In the genomic region with DNA sequence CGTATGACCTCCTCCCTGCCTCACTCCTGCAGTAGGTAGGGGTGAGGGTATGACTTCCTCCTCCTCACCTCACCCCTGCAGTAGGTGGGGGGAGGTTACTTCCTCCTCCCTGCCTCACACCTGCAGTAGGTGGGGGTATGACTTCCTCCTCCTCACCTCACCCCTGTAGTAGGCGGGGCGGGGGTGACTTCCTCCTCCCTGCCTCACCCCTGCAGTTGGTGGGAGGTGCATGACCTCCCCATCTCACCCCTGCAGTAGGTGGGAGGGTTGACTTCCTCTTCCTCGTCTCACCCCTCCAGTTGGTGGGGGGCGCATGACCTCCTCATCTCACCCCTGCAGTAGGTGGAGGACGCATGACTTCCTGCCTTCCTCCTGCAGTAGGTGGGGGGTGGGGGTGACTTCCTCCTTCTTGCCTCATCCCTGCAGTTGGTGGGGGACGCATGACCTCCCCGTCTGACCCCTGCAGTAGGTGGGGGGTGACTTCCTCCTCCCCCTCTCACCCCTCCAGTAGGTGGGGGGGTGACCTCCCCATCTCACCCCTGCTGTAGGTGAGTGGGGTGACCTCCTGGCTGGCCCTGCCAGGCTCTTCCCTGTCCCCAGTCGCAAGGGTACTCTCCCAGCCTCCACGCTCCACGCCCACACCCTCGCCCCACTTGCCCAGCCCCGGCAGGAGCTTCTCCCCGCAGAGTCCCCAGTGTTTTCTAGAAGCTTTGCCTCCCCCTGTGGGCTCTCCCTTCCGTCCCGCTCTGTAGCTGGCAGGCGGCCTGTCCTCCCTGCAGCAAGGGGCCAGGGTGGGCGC, we compare ENCODE assay signal across 12 cellular contexts. TPM values are rescaled to one million over a fixed set of nuclear protein-coding genes. Genes with fewer than 3 reads are reported as not detected.
DNase-seq lines count a peak whose midpoint lies in the region; ATAC-seq, FAIRE-seq and TF ChIP-seq lines count a peak whose summit lies in the region.
"Had no signal": no experiment of that assay in that cellular context is flagged by ENCODE, and none has a peak within 500 bp of the region (broad histone marks: within the 10 kb centered on the region; RNA-seq: fewer than 3 reads in every experiment).

No MANE protein-coding gene starts in this region.

- peak in 1 of 2 donors; percentile 9 for ATAC-seq in activated naive CD4-positive, alpha-beta T cell treated with anti-CD3 and anti-CD28 coated beads, Interleukin-2, amount 50 U/mL, for 72 hours
- peak in 1 of 2 donors; percentile 7 for ATAC-seq in naive thymus-derived CD8-positive, alpha-beta T cell
- ATAC-seq in HG03196 (IDR thresholded peaks at IDR 0.05; ENCODE audit: unreplicated experiment), result no peak
- ATAC-seq: T-helper 17 cell had no signal

- H3K4me1 Mint-ChIP-seq in naive thymus-derived CD8-positive, alpha-beta T cell, result peaks cover 32 to 90% (median 77%) of the 10 kb centered on the region in 4 donors

- POLR2A ChIA-PET in HEK293 (lab: Yijun Ruan, JAX), result no interaction called here
- POLR2A ChIA-PET in naive thymus-derived CD8-positive, alpha-beta T cell (lab: Charles Lee), result interaction anchor here (9.1 kb wide), 1 partner anchor 40 kb away, joined by 93 read pairs; a partner anchor contains a TSS

- DNase-seq in activated naive CD4-positive, alpha-beta T cell treated with anti-CD3 and anti-CD28 coated beads, Interleukin-2, amount 50 U/mL, for 72 hours (ENCODE audit: low spot score in 2 of 2), result no peak
- peak in 4 of 10 donors; percentile 11 to 74 (median 27) for DNase-seq in naive thymus-derived CD8-positive, alpha-beta T cell
- no peak for DNase-seq in NCI-H82 (lab: John Stamatoyannopoulos, UW)
- DNase-seq in NCI-H510A (lab: John Stamatoyannopoulos, UW), result no peak
- DNase-seq in urothelium cell line (ENCODE audit: low spot score), result no peak
- DNase-seq: cerebellar nuclear complex; HFFc6; stimulated activated naive CD4-positive, alpha-beta T cell treated with Interleukin-2 at 50 U/mL for 16 hours; T-helper 17 cell had no signal

- TF ChIP-seq CTCF in HEK293 (tag by site-specific recombination; IDR thresholded peaks at IDR 0.05), result no peak

- no peak overlapping the region for H3K4me3 ChIP-seq in BLaER1 treated with 17β-estradiol and CSF1 and Interleukin-3, amounts not matched to agents 10 nM and 100 nM
- H3K4me3 ChIP-seq in HEK293 (ENCODE audit: low read depth, low read length), result no peak overlapping the region

- H3K9ac ChIP-seq in BLaER1 treated with 17β-estradiol and CSF1 and Interleukin-3, amounts not matched to agents 10 nM and 100 nM, result no peak overlapping the region

- no peaks in the 10 kb centered on the region for H3K27me3 Mint-ChIP-seq in naive thymus-derived CD8-positive, alpha-beta T cell
- H3K27me3 Mint-ChIP-seq: T-helper 17 cell had no signal

- no peaks in the 10 kb centered on the region for H3K9me3 ChIP-seq in BLaER1 treated with 17β-estradiol and CSF1 and Interleukin-3, amounts not matched to agents 10 nM and 100 nM (replicated peaks in 1 of 11)
- no peaks in the 10 kb centered on the region for H3K9me3 ChIP-seq in HEK293 (ENCODE audit: control insufficient read depth, insufficient read depth, low read depth, low read length)

- peak overlapping the region; percentile 50 to 96 for H3K27ac Mint-ChIP-seq in activated naive CD4-positive, alpha-beta T cell treated with anti-CD3 and anti-CD28 coated beads, Interleukin-2, amount 50 U/mL, for 72 hours
- H3K27ac Mint-ChIP-seq in naive thymus-derived CD8-positive, alpha-beta T cell, result peak overlapping the region; percentile 42 to 97 (median 86)
- H3K27ac Mint-ChIP-seq: T-helper 17 cell had no signal

- H3K36me3 Mint-ChIP-seq in activated naive CD4-positive, alpha-beta T cell treated with anti-CD3 and anti-CD28 coated beads, Interleukin-2, amount 50 U/mL, for 72 hours, result peaks cover 0 to 10% of the 10 kb centered on the region in 2 donors
- no peaks in the 10 kb centered on the region for H3K36me3 Mint-ChIP-seq in naive thymus-derived CD8-positive, alpha-beta T cell

- no peaks in the 10 kb centered on the region for H3K9me3 Mint-ChIP-seq in activated naive CD4-positive, alpha-beta T cell treated with anti-CD3 and anti-CD28 coated beads, Interleukin-2, amount 50 U/mL, for 72 hours
- no peaks in the 10 kb centered on the region for H3K9me3 Mint-ChIP-seq in naive thymus-derived CD8-positive, alpha-beta T cell
- H3K9me3 Mint-ChIP-seq: HFFc6 had no signal

- peak overlapping the region in 6 of 11 experiments; percentile 64 to 83 (median 76); a peak in 8 of 22 replicates for H3K27ac ChIP-seq in BLaER1 treated with 17β-estradiol and CSF1 and Interleukin-3, amounts not matched to agents 10 nM and 100 nM
- no peak overlapping the region for H3K27ac ChIP-seq in HEK293 (ENCODE audit: extremely low read depth, low read depth, low read length)

- FAIRE-seq in urothelium cell line (lab: Jason Lieb, UNC), result no peak

- peaks cover 37 to 52% (median 43%) of the 10 kb centered on the region in 10 experiments for H3K4me1 ChIP-seq in BLaER1 treated with 17β-estradiol and CSF1 and Interleukin-3, amounts not matched to agents 10 nM and 100 nM
- peaks cover 36% of the 10 kb centered on the region for H3K4me1 ChIP-seq in HEK293 (ENCODE audit: control insufficient read depth, insufficient read depth, low read length)

- peak overlapping the region in 8 of 10 donors; percentile 7 to 67 (median 29) for H3K4me3 Mint-ChIP-seq in naive thymus-derived CD8-positive, alpha-beta T cell
- H3K4me3 Mint-ChIP-seq: HFFc6, T-helper 17 cell had no signal

- no peaks in the 10 kb centered on the region for H3K36me3 ChIP-seq in BLaER1 treated with 17β-estradiol and CSF1 and Interleukin-3, amounts not matched to agents 10 nM and 100 nM
- no peaks in the 10 kb centered on the region for H3K36me3 ChIP-seq in HEK293 (ENCODE audit: control insufficient read depth in 2 of 2, insufficient read depth in 1 of 2, low read length in 2 of 2)

- no peaks in the 10 kb centered on the region for H3K27me3 ChIP-seq in BLaER1 treated with 17β-estradiol and CSF1 and Interleukin-3, amounts not matched to agents 10 nM and 100 nM

- CTCF ChIA-PET in HEK293 (lab: Yijun Ruan, JAX), result no interaction called here

- H3K4me2 ChIP-seq in BLaER1 treated with 17β-estradiol and CSF1 and Interleukin-3, amounts not matched to agents 10 nM and 100 nM, result peak overlapping the region; percentile 74 to 96 (median 88); a peak in 19 of 22 replicates

- peaks cover 0 to 54% (median 6%) of the 10 kb centered on the region in 11 experiments; a peak in 10 of 22 replicates for H4K20me1 ChIP-seq in BLaER1 treated with 17β-estradiol and CSF1 and Interleukin-3, amounts not matched to agents 10 nM and 100 nM

TF ChIP-seq in HEK293, 187 proteins besides CTCF, POLR2A, EP300 and RAD21 (continues in another document):
- no peak for TF ChIP-seq ZNF19 (tag by site-specific recombination; IDR thresholded peaks at IDR 0.05; ENCODE audit: low read depth)
- 0 out of 2 replicates have a peak, but pooled peaks have one; percentile 20 for TF ChIP-seq KLF9 (tag by site-specific recombination; IDR thresholded peaks at IDR 0.05; ENCODE audit: low read depth)
- TF ChIP-seq ZFHX2 (tag by site-specific recombination; conservative IDR thresholded peaks at IDR 0.05), result peak; percentile 92
- no peak for TF ChIP-seq HOXD13 (CRISPR knock-in tag; IDR thresholded peaks at IDR 0.05; ENCODE audit: borderline replicate concordance)
- no peak for TF ChIP-seq ZNF341 (tag by site-specific recombination; IDR thresholded peaks at IDR 0.05; ENCODE audit: low read depth)
- TF ChIP-seq MYNN (tag by site-specific recombination; IDR thresholded peaks at IDR 0.05; ENCODE audit: borderline replicate concordance), result no peak
- no peak for TF ChIP-seq ZNF843 (tag by site-specific recombination; IDR thresholded peaks at IDR 0.05)
- no peak for TF ChIP-seq ZNF560 (tag by site-specific recombination; IDR thresholded peaks at IDR 0.05; ENCODE audit: borderline replicate concordance)
- no peak for TF ChIP-seq ZNF585B (tag by site-specific recombination; IDR thresholded peaks at IDR 0.05)
- peak; percentile 72 for TF ChIP-seq GLIS2 (tag by site-specific recombination; IDR thresholded peaks at IDR 0.05)
- no peak for TF ChIP-seq ZNF132 (tag by site-specific recombination; IDR thresholded peaks at IDR 0.05; ENCODE audit: borderline replicate concordance)
- no peak for TF ChIP-seq GLI4 (tag by site-specific recombination; IDR thresholded peaks at IDR 0.05)
- TF ChIP-seq, protein P1, sequence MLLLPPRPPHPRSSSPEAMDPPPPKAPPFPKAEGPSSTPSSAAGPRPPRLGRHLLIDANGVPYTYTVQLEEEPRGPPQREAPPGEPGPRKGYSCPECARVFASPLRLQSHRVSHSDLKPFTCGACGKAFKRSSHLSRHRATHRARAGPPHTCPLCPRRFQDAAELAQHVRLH (tag by site-specific recombination; IDR thresholded peaks at IDR 0.05), result 0 out of 2 replicates have a peak, but pooled peaks have one; percentile 11
- no peak for TF ChIP-seq ZNF157 (tag by site-specific recombination; IDR thresholded peaks at IDR 0.05)
- no peak for TF ChIP-seq ZNF76 (tag by site-specific recombination; IDR thresholded peaks at IDR 0.05; ENCODE audit: borderline replicate concordance, low read depth)

RNA-seq across cellular contexts. Expression of a gene that starts 39.3 kb away (rescaled TPM):
- total RNA-seq in activated naive CD4-positive, alpha-beta T cell treated with anti-CD3 and anti-CD28 coated beads, Interleukin-2, amount 50 U/mL, for 72 hours, result 10 to 100 TPM in 1 of 2 donors, 1 to 10 TPM in 1; 8.7 to 17.2 TPM
- total RNA-seq in naive thymus-derived CD8-positive, alpha-beta T cell, result 10 to 100 TPM; 32.8 to 33.6 TPM
- polyA plus RNA-seq in naive thymus-derived CD8-positive, alpha-beta T cell, result 1 to 10 TPM; 2.8 to 7.1 (median 3.7) TPM

RNA-seq across cellular contexts. Expression of a gene that starts 40.9 kb away (rescaled TPM):
- total RNA-seq in activated naive CD4-positive, alpha-beta T cell treated with anti-CD3 and anti-CD28 coated beads, Interleukin-2, amount 50 U/mL, for 72 hours, result 10 to 100 TPM; 25.9 to 31.6 TPM
- 10 to 100 TPM; 34.7 to 35.1 TPM for total RNA-seq in naive thymus-derived CD8-positive, alpha-beta T cell
- polyA plus RNA-seq in naive thymus-derived CD8-positive, alpha-beta T cell, result 10 to 100 TPM; 14.7 to 28.5 (median 19.6) TPM
